In genomic region chr20:50930139-50931047, GRCh38 we compare ENCODE assay signal across 8 cellular contexts. TPM values are rescaled to one million over a fixed set of nuclear protein-coding genes. Genes with fewer than 3 reads are reported as not detected.
DNase-seq lines count a peak whose midpoint lies in the region; ATAC-seq and TF ChIP-seq lines count a peak whose summit lies in the region.

No MANE protein-coding gene starts in this region.

- peak overlapping the region; percentile 99 for H3K27ac Mint-ChIP-seq in CD4-positive, CD25-positive, alpha-beta regulatory T cell

- peaks cover 14% of the 10 kb centered on the region for H3K27me3 Mint-ChIP-seq in CD4-positive, CD25-positive, alpha-beta regulatory T cell

- DNase-seq in CD4-positive, CD25-positive, alpha-beta regulatory T cell: peak in 2 of 3 donors; percentile 25 to 38
- DNase-seq in NCI-H526 treated with DMSO at 0.1 percent for 48 hours (lab: John Stamatoyannopoulos, UW) (peak; percentile 57), smooth muscle cell (lab: John Stamatoyannopoulos, UW; ENCODE audit: unreplicated experiment) (no peak), NCI-H524 treated with DMSO at 0.1 percent for 48 hours (lab: John Stamatoyannopoulos, UW) (no peak)

- peaks cover 48% of the 10 kb centered on the region for H4K20me1 ChIP-seq in smooth muscle cell (ENCODE audit: low read depth)

- peaks cover 21 to 55% (median 48%) of the 10 kb centered on the region in 4 donors for H3K4me1 Mint-ChIP-seq in CD4-positive, CD25-positive, alpha-beta regulatory T cell

- H3K27me3 ChIP-seq in CD4-positive, CD25-positive, alpha-beta regulatory T cell (ENCODE audit: control insufficient read depth, insufficient read depth, low read length): no peaks in the 10 kb centered on the region
- H3K27me3 ChIP-seq in iPS-18a (ENCODE audit: control insufficient read depth, insufficient read depth, low read length) (no peaks in the 10 kb centered on the region), smooth muscle cell (ENCODE audit: low read depth) (no peaks in the 10 kb centered on the region)

- H3K9me3 ChIP-seq in CD4-positive, CD25-positive, alpha-beta regulatory T cell (ENCODE audit: control insufficient read depth in 2 of 2, low read length in 2 of 2): no peaks in the 10 kb centered on the region
- no peaks in the 10 kb centered on the region for H3K9me3 ChIP-seq in iPS-18a (ENCODE audit: control insufficient read depth, low read depth, low read length)
- no peaks in the 10 kb centered on the region for H3K9me3 ChIP-seq in smooth muscle cell (replicated peaks; ENCODE audit: low read depth)

- TF ChIP-seq CTCF in smooth muscle cell (IDR thresholded peaks at IDR 0.05; ENCODE audit: borderline replicate concordance, insufficient read depth, poor library complexity, severe bottlenecking): no peak

- no peak overlapping the region for H2AFZ ChIP-seq in smooth muscle cell (ENCODE audit: low read depth)

- under 1% methylated on average over 20 of the region's 97 CpGs for WGBS in smooth muscle cell (ENCODE audit: low lambda C conversion rate)

- peak in 1 of 2 donors; percentile 1 for ATAC-seq in CD4-positive, CD25-positive, alpha-beta regulatory T cell (ENCODE audit: low read depth in 2 of 2)
- peak; percentile 5 for ATAC-seq in GM21723 (IDR thresholded peaks at IDR 0.05; ENCODE audit: unreplicated experiment)
- ATAC-seq in GM18873 (IDR thresholded peaks at IDR 0.05; ENCODE audit: low FRiP score, unreplicated experiment): no peak

- peak overlapping the region; percentile 93 for H3K4me3 ChIP-seq in CD4-positive, CD25-positive, alpha-beta regulatory T cell (ENCODE audit: low read depth, low read length)
- H3K4me3 ChIP-seq in iPS-18a (ENCODE audit: low read length): peak overlapping the region; percentile 83
- peak overlapping the region; percentile 84 for H3K4me3 ChIP-seq in smooth muscle cell

- H3K4me2 ChIP-seq in smooth muscle cell: peak overlapping the region; percentile 91

- H3K27ac ChIP-seq in CD4-positive, CD25-positive, alpha-beta regulatory T cell (ENCODE audit: insufficient read depth, low read length, poor library complexity, severe bottlenecking): peak overlapping the region; percentile 99
- H3K27ac ChIP-seq in angular gyrus (ENCODE audit: low read depth, low read length) (peak overlapping the region; percentile 99), iPS-18a (ENCODE audit: low read length) (peak overlapping the region; percentile 85), smooth muscle cell (ENCODE audit: low read depth) (peak overlapping the region; percentile 95)

- H3K79me2 ChIP-seq in smooth muscle cell (ENCODE audit: low read depth): peaks cover 52% of the 10 kb centered on the region

- H3K36me3 Mint-ChIP-seq in CD4-positive, CD25-positive, alpha-beta regulatory T cell: peaks cover 14% of the 10 kb centered on the region

- H3F3A ChIP-seq in smooth muscle cell (ENCODE audit: low read depth): peaks cover 43% of the 10 kb centered on the region

- H3K4me1 ChIP-seq in CD4-positive, CD25-positive, alpha-beta regulatory T cell (ENCODE audit: control insufficient read depth, insufficient read depth, low read length, poor library complexity, severe bottlenecking): peaks cover 49% of the 10 kb centered on the region
- H3K4me1 ChIP-seq in iPS-18a (ENCODE audit: control insufficient read depth, low read depth, low read length) (peaks cover 24% of the 10 kb centered on the region), smooth muscle cell (ENCODE audit: low read depth) (peaks cover 36% of the 10 kb centered on the region)

- peaks cover 28% of the 10 kb centered on the region for H3K36me3 ChIP-seq in CD4-positive, CD25-positive, alpha-beta regulatory T cell (ENCODE audit: control insufficient read depth, insufficient read depth, low read length)
- H3K36me3 ChIP-seq in iPS-18a (ENCODE audit: control insufficient read depth, low read depth, low read length) (peaks cover 56% of the 10 kb centered on the region), smooth muscle cell (ENCODE audit: low read depth) (peaks cover 11% of the 10 kb centered on the region)

- H3K9ac ChIP-seq in iPS-18a (ENCODE audit: low read length) (peak overlapping the region; percentile 93), smooth muscle cell (ENCODE audit: low read depth) (peak overlapping the region; percentile 89)

- peaks cover 0 to 2% (median 0%) of the 10 kb centered on the region in 7 donors for H3K9me3 Mint-ChIP-seq in CD4-positive, CD25-positive, alpha-beta regulatory T cell

- H3K4me3 Mint-ChIP-seq in CD4-positive, CD25-positive, alpha-beta regulatory T cell: peak overlapping the region; percentile 97 to 99 (median 97)

RNA-seq across cellular contexts. Expression of gene ADNP, which starts 0.8 kb away (rescaled TPM):
- total RNA-seq in CD4-positive, CD25-positive, alpha-beta regulatory T cell: 61.5 TPM
- polyA plus RNA-seq in CD4-positive, CD25-positive, alpha-beta regulatory T cell: 1 to 10 TPM; 4.9 to 8.2 (median 6.5) TPM
- 54.9 and 57.4 TPM in 2 replicates for total RNA-seq in smooth muscle cell
- 14.2 and 15.3 TPM in 2 replicates for polyA plus RNA-seq in smooth muscle cell

RNA-seq across cellular contexts. Expression of gene DPM1, which starts 27.9 kb away (rescaled TPM):
- 34.3 TPM for total RNA-seq in CD4-positive, CD25-positive, alpha-beta regulatory T cell
- 10 to 100 TPM; 55.9 to 82.0 (median 75.1) TPM for polyA plus RNA-seq in CD4-positive, CD25-positive, alpha-beta regulatory T cell
- total RNA-seq in smooth muscle cell: 141 and 148 TPM in 2 replicates
- 89.1 and 104 TPM in 2 replicates for polyA plus RNA-seq in smooth muscle cell

RNA-seq across cellular contexts. Expression of gene MOCS3, which starts 28.2 kb away (rescaled TPM):
- total RNA-seq in CD4-positive, CD25-positive, alpha-beta regulatory T cell: 2.7 TPM
- 1 to 10 TPM; 2.8 to 7.0 (median 5.1) TPM for polyA plus RNA-seq in CD4-positive, CD25-positive, alpha-beta regulatory T cell
- total RNA-seq in smooth muscle cell: 3.7 and 5.2 TPM in 2 replicates
- polyA plus RNA-seq in smooth muscle cell: 3.2 and 3.7 TPM in 2 replicates

Comparison
In these comparisons a context has a peak if more than half of its experiments do, and no peak if none do; other contexts are left out.
1. DNase-seq: peak in CD4-positive, CD25-positive, alpha-beta regulatory T cell (2 of 3) and NCI-H526 treated with DMSO at 0.1 percent for 48 hours (single experiment); none in smooth muscle cell (single experiment) and NCI-H524 treated with DMSO at 0.1 percent for 48 hours (single experiment).
2. Peak in every context shown above with its lines, with median percentiles within 50 percentile points of each other: H3K27ac ChIP-seq and H3K4me3 ChIP-seq.